ENCODE assay signal across 13 cellular contexts in genomic region chr2:99974275-99974674, GRCh38.
DNase-seq lines count a peak whose midpoint lies in the region; ATAC-seq and TF ChIP-seq lines count a peak whose summit lies in the region.
"Had no signal": no experiment of that assay in that cellular context is flagged by ENCODE, and none has a peak within 500 bp of the region (broad histone marks: within the 10 kb centered on the region; RNA-seq: fewer than 3 reads in every experiment).

No MANE protein-coding gene starts in this region.

- H3K4me2 ChIP-seq in PC-3 (ENCODE audit: low read length): peak overlapping the region; percentile 72

- H3F3A ChIP-seq in PC-3 (ENCODE audit: low read length, unreplicated experiment): peaks cover 9% of the 10 kb centered on the region

- H3K4me3 Mint-ChIP-seq in activated CD4-positive, alpha-beta memory T cell treated with anti-CD3 and anti-CD28 coated beads, Interleukin-2, amount 10 ng/mL, durations not matched to agents 7 days and 5 days: no peak overlapping the region
- H3K4me3 Mint-ChIP-seq: CD4-positive, alpha-beta T cell; endodermal cell had no signal

- no peaks in the 10 kb centered on the region for H4K20me1 ChIP-seq in PC-3 (ENCODE audit: low read length)

- DNase-seq in A172 (ENCODE audit: low spot score) (peak; percentile 74), GM13977 (ENCODE audit: low spot score) (peak; percentile 10), PC-3 (peak; percentile 52), fibroblast of peridontal ligament (ENCODE audit: extremely low read depth) (peak; percentile 18), NCI-H510A treated with DMSO at 0.1 percent for 48 hours (lab: John Stamatoyannopoulos, UW) (no peak), sciatic nerve (ENCODE audit: low spot score) (no peak), T1000 (lab: John Stamatoyannopoulos, UW) (no peak)
- no peak for DNase-seq in activated CD4-positive, alpha-beta memory T cell treated with anti-CD3 and anti-CD28 coated beads, Interleukin-2, amount 10 ng/mL, durations not matched to agents 7 days and 5 days
- DNase-seq: amniotic stem cell; CD4-positive, alpha-beta T cell; endodermal cell; hypothalamus; Kasumi-1 had no signal

- peak overlapping the region; percentile 32; the same call in 1 of the 2 replicates for H3K9ac ChIP-seq in PC-3 (ENCODE audit: low read length)

- peak overlapping the region; percentile 34; the same call in 1 of the 2 replicates for H3K4me3 ChIP-seq in PC-3 (ENCODE audit: low read length)

- no peaks in the 10 kb centered on the region for H3K27me3 ChIP-seq in PC-3 (ENCODE audit: low read length)

- TF ChIP-seq CTCF in GM13977 (IDR thresholded peaks at IDR 0.05; ENCODE audit: extremely low read depth, insufficient read depth, missing control alignments): no peak
- no peak for TF ChIP-seq CTCF in PC-3 (conservative IDR thresholded peaks at IDR 0.05; ENCODE audit: low read depth, low read length)

- H3K9me3 Mint-ChIP-seq in activated CD4-positive, alpha-beta memory T cell treated with anti-CD3 and anti-CD28 coated beads, Interleukin-2, amount 10 ng/mL, durations not matched to agents 7 days and 5 days: no peaks in the 10 kb centered on the region
- H3K9me3 Mint-ChIP-seq: CD4-positive, alpha-beta T cell had no signal

- peaks cover 55% of the 10 kb centered on the region for H3K4me1 ChIP-seq in PC-3 (ENCODE audit: insufficient read depth, low read length)

- ATAC-seq in PC-3 (peak; percentile 27), sciatic nerve (no peak)

- no peaks in the 10 kb centered on the region for H3K9me2 ChIP-seq in PC-3 (replicated peaks; ENCODE audit: low read length)

- H3K4me1 Mint-ChIP-seq in activated CD4-positive, alpha-beta memory T cell treated with anti-CD3 and anti-CD28 coated beads, Interleukin-2, amount 10 ng/mL, durations not matched to agents 7 days and 5 days: no peaks in the 10 kb centered on the region
- H3K4me1 Mint-ChIP-seq: endodermal cell had no signal

- no TSS peak for BruUV-seq in PC-3 (replicated peaks; lab: Mats Ljungman, UMichigan)

- no peaks in the 10 kb centered on the region for H3K36me3 Mint-ChIP-seq in activated CD4-positive, alpha-beta memory T cell treated with anti-CD3 and anti-CD28 coated beads, Interleukin-2, amount 10 ng/mL, durations not matched to agents 7 days and 5 days (ENCODE audit: low read depth)

- no peaks in the 10 kb centered on the region for H3K9me3 ChIP-seq in PC-3 (ENCODE audit: low read length)

- H3K27me3 Mint-ChIP-seq in activated CD4-positive, alpha-beta memory T cell treated with anti-CD3 and anti-CD28 coated beads, Interleukin-2, amount 10 ng/mL, durations not matched to agents 7 days and 5 days: no peaks in the 10 kb centered on the region
- H3K27me3 Mint-ChIP-seq: CD4-positive, alpha-beta T cell had no signal

- no peaks in the 10 kb centered on the region for H3K79me2 ChIP-seq in PC-3 (ENCODE audit: low read length)

- H3K27ac Mint-ChIP-seq in activated CD4-positive, alpha-beta memory T cell treated with anti-CD3 and anti-CD28 coated beads, Interleukin-2, amount 10 ng/mL, durations not matched to agents 7 days and 5 days: no peak overlapping the region
- H3K27ac Mint-ChIP-seq: CD4-positive, alpha-beta T cell; endodermal cell had no signal

- H3K36me3 ChIP-seq in PC-3 (ENCODE audit: low read depth, low read length): no peaks in the 10 kb centered on the region

- POLR2A ChIA-PET in PC-3 (lab: Charles Lee; ENCODE audit: unreplicated experiment): no interaction called here
- POLR2A ChIA-PET in activated CD4-positive, alpha-beta memory T cell treated with anti-CD3 and anti-CD28 coated beads, Interleukin-2, amount 10 ng/mL, durations not matched to agents 7 days and 5 days (lab: Charles Lee): no interaction called here

- intact Hi-C loops in PC-3 (cut with micrococcal nuclease) (loop anchor here (2.0 to 10.0 kb wide), 3 partner anchors 31 to 271 kb away; no protein-coding TSS in a partner anchor), sciatic nerve (cut with DNase I) (no loop called here)

- in situ Hi-C loops in GM13977 (cut with MboI; ENCODE audit: low pct_unique_long_range_greater_than_20kb, low sequenced_read_pairs, unreplicated experiment): no loop called here

- H2AFZ ChIP-seq in PC-3 (ENCODE audit: low read length): no peak overlapping the region

- H3K27ac ChIP-seq in PC-3 (ENCODE audit: low read length): peak overlapping the region; percentile 89

- CTCF ChIA-PET in PC-3 (lab: Charles Lee): no interaction called here
- CTCF ChIA-PET in activated CD4-positive, alpha-beta memory T cell treated with anti-CD3 and anti-CD28 coated beads, Interleukin-2, amount 10 ng/mL, durations not matched to agents 7 days and 5 days (lab: Charles Lee): no interaction called here

Comparison
In these comparisons a context has a peak if more than half of its experiments do, and no peak if none do; other contexts are left out.
1. DNase-seq: peak in A172 (single experiment), GM13977 (single experiment), PC-3 (single experiment) and fibroblast of peridontal ligament (single experiment); none in NCI-H510A treated with DMSO at 0.1 percent for 48 hours (single experiment), sciatic nerve (single experiment), activated CD4-positive, alpha-beta memory T cell treated with anti-CD3 and anti-CD28 coated beads, Interleukin-2, amount 10 ng/mL, durations not matched to agents 7 days and 5 days (single experiment) and T1000 (single experiment).